Comparison of ENCODE assay signal across 22 cellular contexts in the genomic region with DNA sequence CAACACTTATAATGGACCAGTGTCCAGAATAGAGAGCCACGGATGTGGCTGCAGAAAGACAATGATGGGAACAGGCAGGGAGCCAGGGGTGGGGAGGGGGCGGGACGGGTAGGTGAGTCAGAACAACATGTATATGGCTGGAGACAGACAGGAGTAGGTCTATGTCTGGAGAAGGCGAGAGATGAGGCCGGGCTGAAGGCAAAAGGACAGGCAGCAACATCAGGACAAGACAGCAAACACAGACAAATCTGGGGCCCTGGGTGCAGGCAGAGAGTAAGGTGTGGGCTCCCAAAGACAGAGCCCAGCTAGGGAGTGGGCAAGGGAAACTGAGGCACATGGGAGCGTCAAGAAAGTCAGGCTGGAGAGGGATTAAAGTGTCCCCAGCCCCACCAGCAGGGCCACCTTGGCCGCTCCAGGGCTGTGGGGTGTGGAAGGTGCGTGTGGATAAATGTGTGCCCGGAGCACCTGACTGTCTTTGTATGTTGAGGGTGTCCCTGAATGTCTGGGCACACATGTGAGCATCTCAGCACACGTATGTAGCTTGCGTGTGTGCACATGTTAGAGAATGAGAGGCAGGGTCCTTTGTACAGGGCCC. TPM values are rescaled to one million over a fixed set of nuclear protein-coding genes. Genes with fewer than 3 reads are reported as not detected.
A peak's percentile ranks its signal among the peaks of the same experiment; 100 is the strongest.
DNase-seq lines count a peak whose midpoint lies in the region; ATAC-seq, FAIRE-seq and TF ChIP-seq lines count a peak whose summit lies in the region.
"Had no signal": no experiment of that assay in that cellular context is flagged by ENCODE, and none has a peak within 500 bp of the region (broad histone marks: within the 10 kb centered on the region; RNA-seq: fewer than 3 reads in every experiment).

No MANE protein-coding gene starts in this region.

- in situ Hi-C loops in HepG2 (cut with HindIII; ENCODE audit: extremely low pct_ligation_motif_present, low pct_unique_long_range_greater_than_20kb): no loop called here

- peaks cover 13% of the 10 kb centered on the region for H3K4me1 Mint-ChIP-seq in progenitor cell of endocrine pancreas (ENCODE audit: low read depth)
- H3K4me1 Mint-ChIP-seq: CD4-positive, CD25-positive, alpha-beta regulatory T cell; memory B cell had no signal

- TF ChIP-seq CTCF in right lobe of liver (IDR thresholded peaks at IDR 0.05): no peak
- TF ChIP-seq CTCF in HepG2 (CRISPR knock-in tag; IDR thresholded peaks at IDR 0.05): no peak
- TF ChIP-seq CTCF in osteoblast (IDR thresholded peaks at IDR 0.05; ENCODE audit: extremely low read depth, low read depth, low read length): no peak
- no peak for TF ChIP-seq CTCF in progenitor cell of endocrine pancreas (IDR thresholded peaks at IDR 0.05; ENCODE audit: unreplicated experiment)

- no peak for TF ChIP-seq POLR2A in right lobe of liver (IDR thresholded peaks at IDR 0.05)
- no peak for TF ChIP-seq POLR2A in HepG2 (IDR thresholded peaks at IDR 0.05; ENCODE audit: insufficient read depth in 1 of 2, low read depth in 2 of 2, low read length in 2 of 2)

- CTCF ChIA-PET in HepG2 (lab: Yijun Ruan, JAX; ENCODE audit: low intra/inter-chr PET ratio, low total read pairs): no interaction called here

- WGBS in right lobe of liver (ENCODE audit: insufficient coverage, low coverage, low lambda C conversion rate, missing lambda C conversion rate): 82% methylated on average over 4 of the region's 11 CpGs
- 90% methylated on average over 9 of the region's 11 CpGs for WGBS in HepG2 (ENCODE audit: low lambda C conversion rate)

- no peak overlapping the region for H3K4me3 ChIP-seq in right lobe of liver
- H3K4me3 ChIP-seq in HepG2 (replicated peaks in 1 of 3; ENCODE audit: insufficient read depth in 1 of 3, low read depth in 2 of 3, low read length in 3 of 3): no peak overlapping the region
- H3K4me3 ChIP-seq in osteoblast (ENCODE audit: insufficient read depth, low read length): no peak overlapping the region
- H3K4me3 ChIP-seq: SK-N-MC had no signal

- H4K20me1 ChIP-seq in HepG2 (ENCODE audit: insufficient read depth, low read length) (no peaks in the 10 kb centered on the region), osteoblast (ENCODE audit: insufficient read depth, low read length) (no peaks in the 10 kb centered on the region)

- H3K27me3 ChIP-seq in right lobe of liver: no peaks in the 10 kb centered on the region
- no peaks in the 10 kb centered on the region for H3K27me3 ChIP-seq in HepG2 (ENCODE audit: control insufficient read depth in 1 of 2, insufficient read depth in 2 of 2, low read length in 2 of 2)
- H3K27me3 ChIP-seq in osteoblast (ENCODE audit: insufficient read depth, low read length): no peaks in the 10 kb centered on the region
- H3K27me3 ChIP-seq: brain microvascular endothelial cell had no signal

- peaks cover 15% of the 10 kb centered on the region for H3K9me3 Mint-ChIP-seq in progenitor cell of endocrine pancreas (ENCODE audit: low read depth)

- POLR2A ChIA-PET in HepG2 (lab: Yijun Ruan, JAX): no interaction called here

- no peak for TF ChIP-seq EP300 in HepG2 (IDR thresholded peaks at IDR 0.05; ENCODE audit: low read depth in 2 of 2, low read length in 2 of 2)
- no peak for TF ChIP-seq EP300 in HepG2 (CRISPR knock-in tag; IDR thresholded peaks at IDR 0.05; ENCODE audit: borderline replicate concordance)

- no peak for FAIRE-seq in HepG2 (lab: Jason Lieb, UNC)
- FAIRE-seq: colon, endometrium, HTR-8/SVneo had no signal

- H3K79me2 ChIP-seq in HepG2 (ENCODE audit: insufficient read depth, low read length) (peaks cover 4% of the 10 kb centered on the region), osteoblast (ENCODE audit: insufficient read depth, low read length) (no peaks in the 10 kb centered on the region)

- H3K9ac ChIP-seq in HepG2 (ENCODE audit: insufficient read depth, low read depth, low read length): no peak overlapping the region

- peaks cover 0 to 11% (median 3%) of the 10 kb centered on the region in 4 donors for H3K4me1 ChIP-seq in right lobe of liver
- peaks cover 39% of the 10 kb centered on the region for H3K4me1 ChIP-seq in HepG2 (ENCODE audit: insufficient read depth, low read length)
- H3K4me1 ChIP-seq in osteoblast (ENCODE audit: insufficient read depth, low read length): no peaks in the 10 kb centered on the region

- no peak overlapping the region for H3K4me2 ChIP-seq in HepG2 (ENCODE audit: low read depth, low read length)
- H3K4me2 ChIP-seq in osteoblast (ENCODE audit: insufficient read depth, low read length): no peak overlapping the region

- ATAC-seq in right lobe of liver: no peak
- no peak for ATAC-seq in HepG2
- ATAC-seq: activated naive CD8-positive, alpha-beta T cell treated with anti-CD3 and anti-CD28 coated beads, Interleukin-2, amount 50 U/mL, for 24 hours; right cardiac atrium had no signal

- no peaks in the 10 kb centered on the region for H3K27me3 Mint-ChIP-seq in progenitor cell of endocrine pancreas
- H3K27me3 Mint-ChIP-seq: activated naive CD8-positive, alpha-beta T cell treated with anti-CD3 and anti-CD28 coated beads, Interleukin-2, amount 50 U/mL, for 24 hours had no signal

- H2AFZ ChIP-seq in HepG2 (ENCODE audit: low read length) (no peak overlapping the region), osteoblast (ENCODE audit: low read length) (no peak overlapping the region)

- no peak for TF ChIP-seq RAD21 in HepG2 (CRISPR knock-in tag; IDR thresholded peaks at IDR 0.05)

- no peak overlapping the region for H3K27ac Mint-ChIP-seq in progenitor cell of endocrine pancreas
- H3K27ac Mint-ChIP-seq: activated naive CD8-positive, alpha-beta T cell treated with anti-CD3 and anti-CD28 coated beads, Interleukin-2, amount 50 U/mL, for 24 hours; CD4-positive, CD25-positive, alpha-beta regulatory T cell; memory B cell; T-helper 2 cell treated with Interferon-gamma antibody and Interleukin-4, amounts not matched to agents 5 μg/mL and 100 μg/mL, for 36 hours had no signal

- no peak overlapping the region for H3K4me3 Mint-ChIP-seq in progenitor cell of endocrine pancreas (ENCODE audit: low read depth)
- H3K4me3 Mint-ChIP-seq: activated naive CD8-positive, alpha-beta T cell treated with anti-CD3 and anti-CD28 coated beads, Interleukin-2, amount 50 U/mL, for 24 hours; memory B cell; T-helper 2 cell treated with Interferon-gamma antibody and Interleukin-4, amounts not matched to agents 5 μg/mL and 100 μg/mL, for 36 hours had no signal

- intact Hi-C loops in right lobe of liver (cut with DNase I): no loop called here
- intact Hi-C loops in HepG2 (cut with micrococcal nuclease; ENCODE audit: unreplicated experiment): no loop called here

- H3K27ac ChIP-seq in right lobe of liver (no peak overlapping the region), HepG2 (ENCODE audit: extremely low read length, insufficient read depth, low read length) (no peak overlapping the region), osteoblast (ENCODE audit: low read depth, low read length) (no peak overlapping the region)
- H3K27ac ChIP-seq: brain microvascular endothelial cell, SK-N-MC had no signal

- peaks cover 11% of the 10 kb centered on the region for H3K36me3 Mint-ChIP-seq in progenitor cell of endocrine pancreas (ENCODE audit: insufficient read depth)

- H3K36me3 ChIP-seq in right lobe of liver: no peaks in the 10 kb centered on the region
- H3K36me3 ChIP-seq in HepG2 (replicated peaks in 1 of 2; ENCODE audit: control insufficient read depth in 1 of 2, insufficient read depth in 2 of 2, low read length in 2 of 2): 0 out of 5 replicates have a peak, but pooled peaks cover 1 to 3% of the 10 kb centered on the region in 2 experiments
- H3K36me3 ChIP-seq in osteoblast (ENCODE audit: insufficient read depth, low read length): no peaks in the 10 kb centered on the region
- H3K36me3 ChIP-seq: brain microvascular endothelial cell had no signal

- DNase-seq in right lobe of liver: peak in 2 of 3 donors; percentile 10 to 25
- no peak for DNase-seq in HepG2 (ENCODE audit: low spot score)
- DNase-seq in ecto neural progenitor cell (ENCODE audit: low spot score): peak; percentile 29
- peak; percentile 58 for DNase-seq in osteoblast (ENCODE audit: insufficient read length, low spot score, missing footprints)
- no peak for DNase-seq in progenitor cell of endocrine pancreas (ENCODE audit: low spot score, unreplicated experiment)
- no peak for DNase-seq in GM19240 (ENCODE audit: insufficient read length, low spot score)
- DNase-seq in NCI-H2171 (lab: John Stamatoyannopoulos, UW): no peak
- DNase-seq: activated naive CD8-positive, alpha-beta T cell treated with anti-CD3 and anti-CD28 coated beads, Interleukin-2, amount 50 U/mL, for 24 hours; brain microvascular endothelial cell; CD4-positive, CD25-positive, alpha-beta regulatory T cell; kidney glomerular epithelial cell; NCI-H146; NCI-H526; occipital lobe had no signal

- H3K9me3 ChIP-seq in right lobe of liver: no peaks in the 10 kb centered on the region
- H3K9me3 ChIP-seq in HepG2 (ENCODE audit: low read length): peaks cover 10% of the 10 kb centered on the region; the same call in 1 of the 2 replicates
- H3K9me3 ChIP-seq in osteoblast (ENCODE audit: low read depth, low read length): peaks cover 2% of the 10 kb centered on the region

- BruUV-seq in HepG2 (replicated peaks; lab: Mats Ljungman, UMichigan): no TSS peak

RNA-seq across cellular contexts. Expression of gene FAM222A, which starts 44.1 kb away (rescaled TPM):
- total RNA-seq in right lobe of liver (1 to 10 TPM in 5 of 6 experiments, under 1 TPM in 1; 0.34 to 4.3 (median 1.2) TPM), HepG2 (2016; rRNA removed; fragmentation: Illumina TruSeq; extraction: Trizol) (7.2 and 9.6 TPM in 2 replicates), osteoblast (0.29 and 0.36 TPM in 2 replicates), progenitor cell of endocrine pancreas (11.6 and 12.7 TPM in 2 replicates)
- total RNA-seq in HepG2 (2016; cell fraction: cytosol; rRNA removed; fragmentation: Illumina TruSeq; extraction: Trizol; ENCODE audit: low read depth): 1.9 and 2.5 TPM in 2 replicates
- 5.6 and 8.3 TPM in 2 replicates for total RNA-seq in HepG2 (2016; cell fraction: insoluble cytoplasmic fraction; rRNA removed; fragmentation: Illumina TruSeq; extraction: Trizol)
- 7.5 TPM in 2 replicates for total RNA-seq in HepG2 (2016; cell fraction: membrane; rRNA removed; fragmentation: Illumina TruSeq; extraction: Trizol)
- total RNA-seq in HepG2 (2016; cell fraction: nucleus; rRNA removed; fragmentation: Illumina TruSeq; extraction: Trizol): 7.0 and 7.5 TPM in 2 replicates
- polyA plus RNA-seq in HepG2 (2011; rRNA removed): 2.7 and 3.7 TPM in 2 replicates
- 2.0 and 3.0 TPM in 2 replicates for polyA plus RNA-seq in HepG2 (2011; cell fraction: cytosol; rRNA removed)
- polyA plus RNA-seq in HepG2 (2011; cell fraction: nucleus; rRNA removed): 3.8 and 4.7 TPM in 2 replicates
- polyA plus RNA-seq in HepG2 (2012): 2.5 and 2.9 TPM in 2 replicates
- polyA plus RNA-seq in HepG2 (2016; cell fraction: cytosol; fragmentation: Illumina TruSeq; extraction: Trizol; ENCODE audit: low read depth): 2.5 and 2.6 TPM in 2 replicates
- 9.4 and 11.8 TPM in 2 replicates for polyA plus RNA-seq in HepG2 (2016; cell fraction: insoluble cytoplasmic fraction; fragmentation: Illumina TruSeq; extraction: Trizol; ENCODE audit: low read depth)
- 8.4 and 9.5 TPM in 2 replicates for polyA plus RNA-seq in HepG2 (2016; cell fraction: membrane; fragmentation: Illumina TruSeq; extraction: Trizol; ENCODE audit: low read depth)
- polyA plus RNA-seq in HepG2 (2016; cell fraction: nucleus; fragmentation: Illumina TruSeq; extraction: Trizol; ENCODE audit: insufficient read depth, low read depth): 9.3 and 9.9 TPM in 2 replicates
- polyA minus RNA-seq in HepG2 (2011; rRNA and poly(A)+ RNA removed; ENCODE audit: low replicate concordance): 2.9 and 8.9 TPM in 2 replicates
- polyA minus RNA-seq in HepG2 (2011; cell fraction: cytosol; rRNA and poly(A)+ RNA removed): 3.6 and 4.0 TPM in 2 replicates
- polyA minus RNA-seq in HepG2 (2011; cell fraction: nucleus; rRNA and poly(A)+ RNA removed): 7.9 and 8.2 TPM in 2 replicates
- total RNA-seq: fibroblast of lung had no signal

Comparison
In these comparisons a context has a peak if more than half of its experiments do, and no peak if none do; other contexts are left out.
1. DNase-seq: peak in right lobe of liver (2 of 3), ecto neural progenitor cell (single experiment) and osteoblast (single experiment); none in HepG2 (single experiment), progenitor cell of endocrine pancreas (single experiment), GM19240 (single experiment) and NCI-H2171 (single experiment).